ENCODE assay signal across 8 cellular contexts in genomic region chr2:240564571-240565266, GRCh38. TPM values are rescaled to one million over a fixed set of nuclear protein-coding genes. Genes with fewer than 3 reads are reported as not detected.
DNase-seq lines count a peak whose midpoint lies in the region; ATAC-seq, FAIRE-seq and TF ChIP-seq lines count a peak whose summit lies in the region.

No MANE protein-coding gene starts in this region.

- H3K4me3 Mint-ChIP-seq in activated B cell treated with CpG ODN at 0.5 μM for 24 hours = peak overlapping the region; percentile 88

- no TSS peak for BruUV-seq in endothelial cell of umbilical vein (replicated peaks; lab: Mats Ljungman, UMichigan)

- H4K20me1 ChIP-seq in endothelial cell of umbilical vein (replicated peaks; ENCODE audit: control insufficient read depth, extremely low read depth, insufficient read depth, low read length) = no peaks in the 10 kb centered on the region

- H3K4me3 ChIP-seq in endothelial cell of umbilical vein (replicated peaks in 1 of 3; ENCODE audit: insufficient read depth in 1 of 3, low read depth in 1 of 3, low read length in 3 of 3) = no peak overlapping the region

- H3K27me3 ChIP-seq in endothelial cell of umbilical vein (ENCODE audit: control insufficient read depth in 2 of 2, insufficient read depth in 2 of 2, low read length in 2 of 2) = no peaks in the 10 kb centered on the region

- no peaks in the 10 kb centered on the region for H3K36me3 ChIP-seq in endothelial cell of umbilical vein (ENCODE audit: control insufficient read depth in 2 of 2, extremely low read depth in 1 of 2, insufficient read depth in 2 of 2, low read length in 2 of 2)

- peaks cover 9% of the 10 kb centered on the region for H3K79me2 ChIP-seq in endothelial cell of umbilical vein (ENCODE audit: control insufficient read depth, insufficient read depth, low read length)

- no peaks in the 10 kb centered on the region for H3K27me3 Mint-ChIP-seq in activated B cell treated with CpG ODN at 0.5 μM for 24 hours

- no peak for TF ChIP-seq POLR2A in endothelial cell of umbilical vein (IDR thresholded peaks at IDR 0.05; ENCODE audit: low read depth, low read length)

- H3K4me1 ChIP-seq in endothelial cell of umbilical vein (ENCODE audit: control insufficient read depth, extremely low read depth, insufficient read depth, low read length) = peaks cover 46% of the 10 kb centered on the region

- intact Hi-C loops in activated B cell treated with CpG ODN at 0.5 μM for 24 hours (cut with micrococcal nuclease) = loop anchor here (1.0 to 10.0 kb wide), 10 partner anchors 22 to 1318 kb away; partner anchors contain the start of genes CAPN10, D2HGDH, FARP2 and HDAC4
- intact Hi-C loops in endothelial cell of umbilical vein (cut with micrococcal nuclease) = loop anchor here (5.0 to 10.0 kb wide), 5 partner anchors 127 to 753 kb away; partner anchors contain the start of genes GPC1, HDLBP, SEPTIN2 and SNED1

- no peaks in the 10 kb centered on the region for H3K9me1 ChIP-seq in endothelial cell of umbilical vein (replicated peaks; ENCODE audit: control insufficient read depth, extremely low read depth, insufficient read depth, low read length)

- CTCF ChIA-PET in activated B cell treated with CpG ODN at 0.5 μM for 24 hours (lab: Charles Lee) = interaction anchor here (1.9 to 2.9 kb wide), 3 partner anchors 15 to 51 kb away, joined by 4 to 52 read pairs (median 22); partner anchors contain the start of gene CAPN10
- CTCF ChIA-PET in endothelial cell of umbilical vein (lab: Charles Lee) = interaction anchor here (2.6 to 3.2 kb wide), 2 partner anchors 8 to 22 kb away, joined by 17 to 47 read pairs; partner anchors contain the start of genes ANKMY1 and CAPN10

- DNase-seq in activated T-cell treated with anti-CD3 and anti-CD28 coated beads, Interleukin-2, amount 50 U/mL, for 1 hour = peak; percentile 57
- DNase-seq in activated T-cell treated with anti-CD3 and anti-CD28 coated beads for 4 hours (no peak), activated B cell treated with CpG ODN at 0.5 μM for 24 hours (no peak), endothelial cell of umbilical vein (ENCODE audit: low read depth, low spot score) (no peak), substantia nigra (lab: John Stamatoyannopoulos, UW) (no peak), amygdala (lab: John Stamatoyannopoulos, UW) (no peak)

- H3K9me3 Mint-ChIP-seq in activated B cell treated with CpG ODN at 0.5 μM for 24 hours = no peaks in the 10 kb centered on the region

- TF ChIP-seq CTCF in activated B cell treated with CpG ODN at 0.5 μM for 24 hours (IDR thresholded peaks at IDR 0.05) = no peak
- no peak for TF ChIP-seq CTCF in endothelial cell of umbilical vein (IDR thresholded peaks at IDR 0.05; ENCODE audit: extremely low read depth in 1 of 2, insufficient read depth in 1 of 2, low read depth in 1 of 2, low read length in 2 of 2)

- H3K27ac ChIP-seq in endothelial cell of umbilical vein (ENCODE audit: insufficient read depth, low read depth, low read length) (peak overlapping the region; percentile 98), substantia nigra (ENCODE audit: low read depth, low read length, poor library complexity, severe bottlenecking) (peak overlapping the region; percentile 88)

- H3K9me3 ChIP-seq in endothelial cell of umbilical vein (replicated peaks; ENCODE audit: control insufficient read depth, insufficient read depth, low read length) = no peaks in the 10 kb centered on the region

- H3K4me1 Mint-ChIP-seq in activated B cell treated with CpG ODN at 0.5 μM for 24 hours = peaks cover 77% of the 10 kb centered on the region

- FAIRE-seq in endothelial cell of umbilical vein (lab: Jason Lieb, UNC) = peak; percentile 74

- peak overlapping the region; percentile 96 for H3K27ac Mint-ChIP-seq in activated B cell treated with CpG ODN at 0.5 μM for 24 hours

- POLR2A ChIA-PET in activated B cell treated with CpG ODN at 0.5 μM for 24 hours (lab: Charles Lee) (interaction anchor here (0.6 to 12.0 kb wide), 7 partner anchors 8 to 750 kb away, joined by 3 to 536 read pairs (median 6); partner anchors contain the start of genes ANKMY1, CAPN10, HDLBP and SEPTIN2), endothelial cell of umbilical vein (lab: Charles Lee) (no interaction called here)

- H2AFZ ChIP-seq in endothelial cell of umbilical vein (ENCODE audit: low read depth, low read length) = no peak overlapping the region

- peaks cover 31% of the 10 kb centered on the region for H3K36me3 Mint-ChIP-seq in activated B cell treated with CpG ODN at 0.5 μM for 24 hours (ENCODE audit: low read depth)

- dilution Hi-C loops in endothelial cell of umbilical vein (cut with MboI; ENCODE audit: extremely low pct_ligation_motif_present, low sequenced_read_pairs) = no loop called here

- H3K9ac ChIP-seq in endothelial cell of umbilical vein (replicated peaks; ENCODE audit: extremely low read depth, insufficient read depth, low read length) = no peak overlapping the region

- no peak for ATAC-seq in activated B cell treated with CpG ODN at 0.5 μM for 24 hours (ENCODE audit: low read depth)
- no peak for ATAC-seq in HG03354 (IDR thresholded peaks at IDR 0.05; ENCODE audit: poor library complexity, severe bottlenecking, unreplicated experiment)
- no peak for ATAC-seq in HG03159 (IDR thresholded peaks at IDR 0.05; ENCODE audit: unreplicated experiment)

- no peak overlapping the region for H3K4me2 ChIP-seq in endothelial cell of umbilical vein (ENCODE audit: insufficient read depth, low read length)

TF ChIP-seq in endothelial cell of umbilical vein, 7 proteins besides CTCF, POLR2A, EP300 and RAD21:
- TF ChIP-seq POLR2AphosphoS5 (IDR thresholded peaks at IDR 0.05; ENCODE audit: insufficient read depth, low read depth, low read length) (no peak), GATA2 (IDR thresholded peaks at IDR 0.05; ENCODE audit: insufficient read depth, insufficient read length, low read depth, low read length) (no peak), FOS (IDR thresholded peaks at IDR 0.05; ENCODE audit: borderline replicate concordance, insufficient read depth, low read length) (no peak), MYC (IDR thresholded peaks at IDR 0.05; ENCODE audit: low read depth, low read length) (no peak), EZH2 (IDR thresholded peaks at IDR 0.05; ENCODE audit: borderline replicate concordance, low read depth, low read length, severe bottlenecking) (no peak), JUN (IDR thresholded peaks at IDR 0.05; ENCODE audit: borderline replicate concordance, insufficient read depth, insufficient read length, low read depth) (no peak), MAX (IDR thresholded peaks at IDR 0.05; ENCODE audit: insufficient read depth, insufficient read length) (no peak)

RNA-seq across cellular contexts. Expression of gene RNPEPL1, which starts 3.6 kb away (rescaled TPM):
- 70.0 and 71.0 TPM in 2 replicates for total RNA-seq in activated B cell treated with CpG ODN at 0.5 μM for 24 hours
- total RNA-seq in endothelial cell of umbilical vein = 62.1 and 67.1 TPM in 2 replicates
- 35.8 and 47.3 TPM in 2 replicates for polyA plus RNA-seq in endothelial cell of umbilical vein
- polyA plus RNA-seq in endothelial cell of umbilical vein (2011; cell fraction: cytosol; rRNA removed) = 27.5 and 41.8 TPM in 2 replicates
- 45.9 and 55.5 TPM in 2 replicates for polyA plus RNA-seq in endothelial cell of umbilical vein (2011; cell fraction: nucleus; rRNA removed)
- polyA plus RNA-seq in endothelial cell of umbilical vein (2012) = 42.5 and 75.3 TPM in 2 replicates
- 17.3 and 23.2 TPM in 2 replicates for polyA minus RNA-seq in endothelial cell of umbilical vein
- 28.5 TPM for polyA minus RNA-seq in endothelial cell of umbilical vein (2011; cell fraction: cytosol; rRNA and poly(A)+ RNA removed)
- 14.5 and 21.9 TPM in 2 replicates for polyA minus RNA-seq in endothelial cell of umbilical vein (2011; cell fraction: nucleus; rRNA and poly(A)+ RNA removed)

RNA-seq across cellular contexts. Expression of gene DUSP28, which starts 4.6 kb away (rescaled TPM):
- total RNA-seq in activated B cell treated with CpG ODN at 0.5 μM for 24 hours (11.5 and 11.8 TPM in 2 replicates), endothelial cell of umbilical vein (2.1 and 2.2 TPM in 2 replicates)
- polyA plus RNA-seq in endothelial cell of umbilical vein = 4.3 and 5.7 TPM in 2 replicates
- 2.2 and 3.2 TPM in 2 replicates for polyA plus RNA-seq in endothelial cell of umbilical vein (2011; cell fraction: cytosol; rRNA removed)
- 3.0 and 3.8 TPM in 2 replicates for polyA plus RNA-seq in endothelial cell of umbilical vein (2011; cell fraction: nucleus; rRNA removed)
- 3.0 and 3.8 TPM in 2 replicates for polyA plus RNA-seq in endothelial cell of umbilical vein (2012)
- polyA minus RNA-seq in endothelial cell of umbilical vein = 1.4 and 4.7 TPM in 2 replicates
- 0.51 TPM for polyA minus RNA-seq in endothelial cell of umbilical vein (2011; cell fraction: cytosol; rRNA and poly(A)+ RNA removed)
- 3.1 and 4.6 TPM in 2 replicates for polyA minus RNA-seq in endothelial cell of umbilical vein (2011; cell fraction: nucleus; rRNA and poly(A)+ RNA removed)

RNA-seq across cellular contexts. Expression of gene ANKMY1, which starts 6.9 kb away (rescaled TPM):
- 33.4 and 40.4 TPM in 2 replicates for total RNA-seq in activated B cell treated with CpG ODN at 0.5 μM for 24 hours
- 12.2 and 16.0 TPM in 2 replicates for total RNA-seq in endothelial cell of umbilical vein
- 7.7 and 9.0 TPM in 2 replicates for polyA plus RNA-seq in endothelial cell of umbilical vein
- 3.4 and 5.0 TPM in 2 replicates for polyA plus RNA-seq in endothelial cell of umbilical vein (2011; cell fraction: cytosol; rRNA removed)
- polyA plus RNA-seq in endothelial cell of umbilical vein (2011; cell fraction: nucleus; rRNA removed) = 19.7 and 27.1 TPM in 2 replicates
- polyA plus RNA-seq in endothelial cell of umbilical vein (2012) = 7.6 and 8.0 TPM in 2 replicates
- 10.6 and 13.9 TPM in 2 replicates for polyA minus RNA-seq in endothelial cell of umbilical vein
- 9.9 TPM for polyA minus RNA-seq in endothelial cell of umbilical vein (2011; cell fraction: cytosol; rRNA and poly(A)+ RNA removed)
- 25.4 and 27.0 TPM in 2 replicates for polyA minus RNA-seq in endothelial cell of umbilical vein (2011; cell fraction: nucleus; rRNA and poly(A)+ RNA removed)

RNA-seq across cellular contexts. Expression of gene CAPN10, which starts 21.8 kb away (rescaled TPM):
- 55.2 and 61.8 TPM in 2 replicates for total RNA-seq in activated B cell treated with CpG ODN at 0.5 μM for 24 hours
- total RNA-seq in endothelial cell of umbilical vein = 37.9 and 39.9 TPM in 2 replicates
- 25.2 and 36.7 TPM in 2 replicates for polyA plus RNA-seq in endothelial cell of umbilical vein
- 13.1 and 20.9 TPM in 2 replicates for polyA plus RNA-seq in endothelial cell of umbilical vein (2011; cell fraction: cytosol; rRNA removed)
- polyA plus RNA-seq in endothelial cell of umbilical vein (2011; cell fraction: nucleus; rRNA removed) = 116 and 147 TPM in 2 replicates
- 20.9 and 28.5 TPM in 2 replicates for polyA plus RNA-seq in endothelial cell of umbilical vein (2012)
- polyA minus RNA-seq in endothelial cell of umbilical vein = 11.4 and 20.2 TPM in 2 replicates
- polyA minus RNA-seq in endothelial cell of umbilical vein (2011; cell fraction: cytosol; rRNA and poly(A)+ RNA removed) = 6.3 TPM
- polyA minus RNA-seq in endothelial cell of umbilical vein (2011; cell fraction: nucleus; rRNA and poly(A)+ RNA removed) = 21.9 and 32.9 TPM in 2 replicates
